In genomic region chr5:72850113-72850512, GRCh38 we compare ENCODE assay signal across 9 cellular contexts. TPM values are rescaled to one million over a fixed set of nuclear protein-coding genes. Genes with fewer than 3 reads are reported as not detected.
DNase-seq lines count a peak whose midpoint lies in the region; ATAC-seq, FAIRE-seq and TF ChIP-seq lines count a peak whose summit lies in the region.
"Had no signal": no experiment of that assay in that cellular context is flagged by ENCODE, and none has a peak within 500 bp of the region (broad histone marks: within the 10 kb centered on the region; RNA-seq: fewer than 3 reads in every experiment).

No MANE protein-coding gene starts in this region.

- H3K4me3 Mint-ChIP-seq in activated CD4-positive, alpha-beta T cell treated with anti-CD3 and anti-CD28 coated beads, Interleukin-2, amount 10 ng/mL, durations not matched to agents 7 days and 5 days, result peak overlapping the region; percentile 54
- peak overlapping the region; percentile 96 for H3K4me3 Mint-ChIP-seq in activated CD4-positive, alpha-beta memory T cell treated with anti-CD3 and anti-CD28 coated beads, Interleukin-2, amount 10 ng/mL, durations not matched to agents 7 days and 5 days

- no peak for FAIRE-seq in GM12892 (lab: Jason Lieb, UNC)

- TF ChIP-seq CTCF in gastroesophageal sphincter (IDR thresholded peaks at IDR 0.05) (no peak), stomach (IDR thresholded peaks at IDR 0.05) (no peak)

- POLR2A ChIA-PET in activated CD4-positive, alpha-beta T cell treated with anti-CD3 and anti-CD28 coated beads, Interleukin-2, amount 10 ng/mL, durations not matched to agents 7 days and 5 days (lab: Charles Lee), result interaction anchor here (1.2 kb wide), 1 partner anchor 530 kb away, joined by 4 read pairs; the partner anchor contains the start of genes MRPS27 and PTCD2
- POLR2A ChIA-PET in activated CD4-positive, alpha-beta memory T cell treated with anti-CD3 and anti-CD28 coated beads, Interleukin-2, amount 10 ng/mL, durations not matched to agents 7 days and 5 days (lab: Charles Lee), result interaction anchor here (0.8 to 4.5 kb wide), 7 partner anchors 9 to 530 kb away, joined by 3 to 59 read pairs (median 11); partner anchors contain the start of genes MRPS27, PTCD2 and TNPO1

- H3K27me3 Mint-ChIP-seq in activated CD4-positive, alpha-beta T cell treated with anti-CD3 and anti-CD28 coated beads, Interleukin-2, amount 10 ng/mL, durations not matched to agents 7 days and 5 days, result peaks cover 2% of the 10 kb centered on the region
- no peaks in the 10 kb centered on the region for H3K27me3 Mint-ChIP-seq in activated CD4-positive, alpha-beta memory T cell treated with anti-CD3 and anti-CD28 coated beads, Interleukin-2, amount 10 ng/mL, durations not matched to agents 7 days and 5 days

- no peaks in the 10 kb centered on the region for H3K9me3 Mint-ChIP-seq in activated CD4-positive, alpha-beta T cell treated with anti-CD3 and anti-CD28 coated beads, Interleukin-2, amount 10 ng/mL, durations not matched to agents 7 days and 5 days
- no peaks in the 10 kb centered on the region for H3K9me3 Mint-ChIP-seq in activated CD4-positive, alpha-beta memory T cell treated with anti-CD3 and anti-CD28 coated beads, Interleukin-2, amount 10 ng/mL, durations not matched to agents 7 days and 5 days

- H3K4me3 ChIP-seq in gastroesophageal sphincter (peak overlapping the region; percentile 79 to 86), stomach (peak overlapping the region; percentile 58 to 94 (median 84))

- DNase-seq in activated CD4-positive, alpha-beta T cell treated with anti-CD3 and anti-CD28 coated beads, Interleukin-2, amount 10 ng/mL, durations not matched to agents 7 days and 5 days, result no peak
- DNase-seq in activated CD4-positive, alpha-beta T cell treated with anti-CD3 and anti-CD28 coated beads, Interleukin-2, amount 50 U/mL, for 48 hours, result no peak
- DNase-seq in activated CD4-positive, alpha-beta memory T cell treated with anti-CD3 and anti-CD28 coated beads, Interleukin-2, amount 10 ng/mL, durations not matched to agents 7 days and 5 days, result no peak
- DNase-seq in stomach (no peak), GM12892 (ENCODE audit: insufficient read length) (no peak), NCI-H2227 (lab: John Stamatoyannopoulos, UW; ENCODE audit: unreplicated experiment) (no peak)

- ATAC-seq in gastroesophageal sphincter (no peak), HG02884 (IDR thresholded peaks at IDR 0.05; ENCODE audit: unreplicated experiment) (no peak)

- intact Hi-C loops in stomach (cut with DNase I; ENCODE audit: low total_unique reads), result no loop called here

- H3K9me3 ChIP-seq in gastroesophageal sphincter (no peaks in the 10 kb centered on the region), stomach (no peaks in the 10 kb centered on the region)

- H3K36me3 Mint-ChIP-seq in activated CD4-positive, alpha-beta T cell treated with anti-CD3 and anti-CD28 coated beads, Interleukin-2, amount 10 ng/mL, durations not matched to agents 7 days and 5 days (ENCODE audit: low read depth), result peaks cover 38% of the 10 kb centered on the region
- H3K36me3 Mint-ChIP-seq in activated CD4-positive, alpha-beta memory T cell treated with anti-CD3 and anti-CD28 coated beads, Interleukin-2, amount 10 ng/mL, durations not matched to agents 7 days and 5 days (ENCODE audit: low read depth), result peaks cover 42% of the 10 kb centered on the region

- 48 to 63% methylated on average over 2 of the region's 2 CpGs for whole genome bisulfite sequencing in gastroesophageal sphincter (ENCODE audit: low coverage in 1 of 2), 2 donors
- 34 to 51% (median 47%) methylated on average over 2 of the region's 2 CpGs for WGBS in stomach, 5 donors

- H3K27ac ChIP-seq in gastroesophageal sphincter (peak overlapping the region in 2 of 4 donors; percentile 93 to 95), stomach (peak overlapping the region in 1 of 5 donors; percentile 91)
- H3K27ac ChIP-seq: C4-2B had no signal

- TF ChIP-seq POLR2A in gastroesophageal sphincter (IDR thresholded peaks at IDR 0.05), result no peak
- TF ChIP-seq POLR2A in stomach (IDR thresholded peaks at IDR 0.05), result no peak
- TF ChIP-seq POLR2A in GM12892 (IDR thresholded peaks at IDR 0.05; ENCODE audit: low read depth, low read length), result no peak

- CTCF ChIA-PET in activated CD4-positive, alpha-beta T cell treated with anti-CD3 and anti-CD28 coated beads, Interleukin-2, amount 10 ng/mL, durations not matched to agents 7 days and 5 days (lab: Charles Lee), result interaction anchor here (1.0 to 1.7 kb wide), 5 partner anchors 9 to 78 kb away, joined by 3 to 5 read pairs (median 4); no protein-coding TSS in a partner anchor
- CTCF ChIA-PET in activated CD4-positive, alpha-beta memory T cell treated with anti-CD3 and anti-CD28 coated beads, Interleukin-2, amount 10 ng/mL, durations not matched to agents 7 days and 5 days (lab: Charles Lee), result interaction anchor here (0.9 to 1.7 kb wide), 4 partner anchors 30 to 47 kb away, joined by 4 to 7 read pairs (median 6); partner anchors contain the start of gene TNPO1

- H3K4me1 Mint-ChIP-seq in activated CD4-positive, alpha-beta T cell treated with anti-CD3 and anti-CD28 coated beads, Interleukin-2, amount 10 ng/mL, durations not matched to agents 7 days and 5 days, result peaks cover 49% of the 10 kb centered on the region
- H3K4me1 Mint-ChIP-seq in activated CD4-positive, alpha-beta memory T cell treated with anti-CD3 and anti-CD28 coated beads, Interleukin-2, amount 10 ng/mL, durations not matched to agents 7 days and 5 days, result peaks cover 45% of the 10 kb centered on the region

- H3K4me1 ChIP-seq in gastroesophageal sphincter (peaks cover 3 to 86% (median 7%) of the 10 kb centered on the region in 3 donors), stomach (peaks cover 29 to 88% (median 60%) of the 10 kb centered on the region in 4 donors)

- TF ChIP-seq EP300 in gastroesophageal sphincter (IDR thresholded peaks at IDR 0.05) (no peak), stomach (IDR thresholded peaks at IDR 0.05) (no peak)

- no peaks in the 10 kb centered on the region for H3K27me3 ChIP-seq in gastroesophageal sphincter
- H3K27me3 ChIP-seq in stomach, result no peaks in the 10 kb centered on the region

- H3K36me3 ChIP-seq in gastroesophageal sphincter, result no peaks in the 10 kb centered on the region
- peaks cover 0 to 13% (median 9%) of the 10 kb centered on the region in 4 donors for H3K36me3 ChIP-seq in stomach

- H3K27ac Mint-ChIP-seq in activated CD4-positive, alpha-beta T cell treated with anti-CD3 and anti-CD28 coated beads, Interleukin-2, amount 10 ng/mL, durations not matched to agents 7 days and 5 days, result no peak overlapping the region
- no peak overlapping the region for H3K27ac Mint-ChIP-seq in activated CD4-positive, alpha-beta memory T cell treated with anti-CD3 and anti-CD28 coated beads, Interleukin-2, amount 10 ng/mL, durations not matched to agents 7 days and 5 days

RNA-seq across cellular contexts. Expression of gene TNPO1, which starts 33.7 kb away (rescaled TPM):
- total RNA-seq in activated CD4-positive, alpha-beta T cell treated with anti-CD3 and anti-CD28 coated beads, Interleukin-2, amount 10 ng/mL, durations not matched to agents 7 days and 5 days, result 10 to 100 TPM; 74.0 to 95.3 TPM
- 10 to 100 TPM; 67.1 to 78.3 TPM for total RNA-seq in activated CD4-positive, alpha-beta memory T cell treated with anti-CD3 and anti-CD28 coated beads, Interleukin-2, amount 10 ng/mL, durations not matched to agents 7 days and 5 days
- total RNA-seq in gastroesophageal sphincter (100 to 1,000 TPM in 3 of 4 donors, 10 to 100 TPM in 1; 81.2 to 131 (median 116) TPM), stomach (100 to 1,000 TPM in 4 of 5 donors, 10 to 100 TPM in 1; 79.0 to 531 (median 143) TPM)
- polyA plus RNA-seq in stomach, result 10 to 100 TPM in 2 of 3 donors, 1 to 10 TPM in 1; 7.5 to 28.3 (median 19.8) TPM
- polyA plus RNA-seq in GM12892 (2012; ENCODE audit: missing spikeins), result 37.0 TPM
